Comparison of ENCODE assay signal across 8 cellular contexts in genomic region chr13:71865858-71866172, GRCh38. TPM values are rescaled to one million over a fixed set of nuclear protein-coding genes. Genes with fewer than 3 reads are reported as not detected.
DNase-seq lines count a peak whose midpoint lies in the region; ATAC-seq and TF ChIP-seq lines count a peak whose summit lies in the region.

No MANE protein-coding gene starts in this region.

- DNase-seq in COLO668 (lab: John Stamatoyannopoulos, UW; ENCODE audit: unreplicated experiment) (peak; percentile 65), cardiac fibroblast (ENCODE audit: low read depth in 2 of 2) (peak; percentile 9 to 10), lung (ENCODE audit: low spot score) (no peak), DMS 273 (lab: John Stamatoyannopoulos, UW; ENCODE audit: unreplicated experiment) (no peak), cerebellum (ENCODE audit: low spot score) (no peak)
- no peak for DNase-seq in activated CD4-positive, CD25-positive, alpha-beta regulatory T cell treated with anti-CD3 and anti-CD28 coated beads, Interleukin-2, amount 50 U/mL, for 72 hours

- no peaks in the 10 kb centered on the region for H3K36me3 Mint-ChIP-seq in activated T-helper 17 cell treated with anti-CD3 and anti-CD28 coated beads, Interleukin-2, amount 50 U/mL, for 72 hours (ENCODE audit: low read depth)

- peaks cover 40% of the 10 kb centered on the region for H3K27me3 Mint-ChIP-seq in activated T-helper 17 cell treated with anti-CD3 and anti-CD28 coated beads, Interleukin-2, amount 50 U/mL, for 72 hours

- peak; percentile 7 for ATAC-seq in lung (ENCODE audit: insufficient read depth, low FRiP score)
- ATAC-seq in activated T-helper 17 cell treated with anti-CD3 and anti-CD28 coated beads, Interleukin-2, amount 50 U/mL, for 72 hours (replicated peaks) = no peak

- H3K9me3 Mint-ChIP-seq in activated T-helper 17 cell treated with anti-CD3 and anti-CD28 coated beads, Interleukin-2, amount 50 U/mL, for 72 hours = no peaks in the 10 kb centered on the region

- H3K4me3 ChIP-seq in HUES64 (ENCODE audit: low read length) (peak overlapping the region; percentile 68), cardiac fibroblast (replicated peaks in 1 of 2; ENCODE audit: low read depth in 2 of 2, low read length in 2 of 2) (peak overlapping the region; percentile 38 to 45), lung (peak overlapping the region; percentile 84)

- H3K36me3 ChIP-seq in HUES64 (ENCODE audit: insufficient read depth, low read length) (no peaks in the 10 kb centered on the region), lung (ENCODE audit: control insufficient read depth in 2 of 2, insufficient read depth in 2 of 2, low read length in 2 of 2) (no peaks in the 10 kb centered on the region)

- H3K9me3 ChIP-seq in HUES64 (ENCODE audit: insufficient read depth, low read depth, low read length) (no peaks in the 10 kb centered on the region), lung (ENCODE audit: control insufficient read depth in 2 of 2, insufficient read depth in 1 of 2, low read length in 1 of 2) (no peaks in the 10 kb centered on the region)

- under 1% methylated on average over 18 of the region's 18 CpGs for whole genome bisulfite sequencing in HUES64
- WGBS in lung, 2 donors = 1% methylated on average over 18 of the region's 18 CpGs

- no peak overlapping the region for H3K27ac ChIP-seq in HUES64 (ENCODE audit: low read depth, low read length)
- peak overlapping the region; percentile 78 to 90 for H3K27ac ChIP-seq in lung (ENCODE audit: low read depth in 1 of 2, low read length in 1 of 2)

- no peak overlapping the region for H3K27ac Mint-ChIP-seq in activated T-helper 17 cell treated with anti-CD3 and anti-CD28 coated beads, Interleukin-2, amount 50 U/mL, for 72 hours

- H3K27me3 ChIP-seq in HUES64 (ENCODE audit: insufficient read depth, low read length) (peaks cover 88% of the 10 kb centered on the region), lung (ENCODE audit: control insufficient read depth, insufficient read depth) (no peaks in the 10 kb centered on the region)

- peak overlapping the region; percentile 3 for H3K9ac ChIP-seq in HUES64 (ENCODE audit: low read depth, low read length)

- TF ChIP-seq CTCF in cardiac fibroblast (IDR thresholded peaks at IDR 0.05; ENCODE audit: low read depth, low read length) (no peak), lung (IDR thresholded peaks at IDR 0.05; ENCODE audit: control extremely low read depth, extremely low read depth) (no peak)

- H3K4me1 ChIP-seq in HUES64 (ENCODE audit: insufficient read depth, low read length) (peaks cover 27% of the 10 kb centered on the region), lung (ENCODE audit: control insufficient read depth in 2 of 2, insufficient read depth in 2 of 2, low read length in 2 of 2) (no peaks in the 10 kb centered on the region)

- H3K4me1 Mint-ChIP-seq in activated T-helper 17 cell treated with anti-CD3 and anti-CD28 coated beads, Interleukin-2, amount 50 U/mL, for 72 hours = no peaks in the 10 kb centered on the region

- H3K4me3 Mint-ChIP-seq in activated T-helper 17 cell treated with anti-CD3 and anti-CD28 coated beads, Interleukin-2, amount 50 U/mL, for 72 hours = no peak overlapping the region

RNA-seq across cellular contexts. Expression of gene DACH1, which starts 1.2 kb away (rescaled TPM):
- polyA plus RNA-seq in HUES64 (2013, experiment 1 of 2) = 4.6 TPM
- polyA plus RNA-seq in HUES64 (2013, experiment 2 of 2) = 6.7 TPM
- total RNA-seq in lung = 10 to 100 TPM in 1 of 2 donors, 1 to 10 TPM in 1; 5.4 to 42.3 TPM
- 1 to 10 TPM; 1.4 to 2.0 TPM for polyA plus RNA-seq in lung
- not detected for total RNA-seq in activated T-helper 17 cell treated with anti-CD3 and anti-CD28 coated beads, Interleukin-2, amount 50 U/mL, for 72 hours
- total RNA-seq in cerebellum = 70.0 TPM

Comparison
In these comparisons a context has a peak if more than half of its experiments do, and no peak if none do; other contexts are left out.
1. DNase-seq: peak in COLO668 (single experiment) and cardiac fibroblast (2 of 2); none in lung (single experiment), activated CD4-positive, CD25-positive, alpha-beta regulatory T cell treated with anti-CD3 and anti-CD28 coated beads, Interleukin-2, amount 50 U/mL, for 72 hours (single experiment), DMS 273 (single experiment) and cerebellum (single experiment).
2. RNA of gene DACH1, which starts 1.2 kb away (total RNA-seq): 70.0 TPM in cerebellum (single experiment) and 5.4 to 42.3 TPM in lung; not detected in activated T-helper 17 cell treated with anti-CD3 and anti-CD28 coated beads, Interleukin-2, amount 50 U/mL, for 72 hours; every median in the first group is over 4 times any median in the second.
3. Peak in every context shown above with its lines, with median percentiles within 50 percentile points of each other: H3K4me3 ChIP-seq.